8 cellular contexts compared by ENCODE assay signal in the genomic region with DNA sequence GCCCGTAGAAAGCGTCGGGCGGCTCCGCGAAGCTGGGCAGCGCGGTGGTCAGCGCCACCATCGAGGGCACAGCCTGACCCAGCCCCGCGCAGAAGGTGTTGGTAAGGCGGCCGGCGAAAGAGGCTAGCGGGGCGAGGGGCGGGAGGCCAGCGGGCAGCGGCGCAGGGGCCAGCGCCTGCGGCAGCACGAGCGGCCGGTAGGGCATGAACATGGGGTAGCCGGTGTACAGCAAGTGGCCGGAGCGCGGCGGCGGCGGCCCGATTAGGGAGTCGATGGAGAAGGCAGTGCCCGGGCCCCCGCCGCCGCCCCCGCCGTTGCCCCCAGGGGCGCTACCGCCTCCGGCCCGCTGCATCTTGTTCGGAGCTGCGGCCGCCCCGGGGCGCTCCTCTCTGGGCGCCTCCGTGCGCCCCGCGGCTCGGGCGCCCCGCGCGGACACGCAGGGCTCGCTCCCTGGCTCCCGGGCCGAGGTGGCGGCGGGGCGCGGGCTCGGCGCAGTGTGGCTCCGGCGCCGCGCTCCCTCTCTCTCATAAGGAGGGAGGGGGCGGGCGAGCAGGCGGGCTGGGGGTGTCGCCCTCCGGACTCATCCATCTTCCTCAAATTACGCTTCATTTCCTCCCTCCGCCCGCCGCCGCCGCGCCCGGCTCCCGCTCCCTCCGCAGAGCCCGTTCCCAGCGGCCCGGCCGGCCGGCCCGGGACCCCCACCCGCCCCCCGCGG. TPM values are rescaled to one million over a fixed set of nuclear protein-coding genes. Genes with fewer than 3 reads are reported as not detected.
DNase-seq lines count a peak whose midpoint lies in the region; ATAC-seq, FAIRE-seq and TF ChIP-seq lines count a peak whose summit lies in the region.

A gene (minus strand): TSS at position 498 of the 715 bp plus-strand sequence. CDS start 146 bp downstream, at position 352.

- H2BK120ac ChIP-seq in H1 (replicated peaks; ENCODE audit: low read depth, low read length): no peak within 1 kb of the TSS

- no peaks in the 10 kb centered on the region for H3K9me3 Mint-ChIP-seq in naive thymus-derived CD4-positive, alpha-beta T cell

- no peak within 1 kb of the TSS for H2BK20ac ChIP-seq in H1 (ENCODE audit: low read length)

- intact Hi-C loops in naive thymus-derived CD4-positive, alpha-beta T cell (cut with micrococcal nuclease): loop anchor here in 1 of 2 donors (5.0 kb wide), 1 partner anchor 135 kb away; no protein-coding TSS in a partner anchor

- no peak within 1 kb of the TSS for H3K56ac ChIP-seq in H1 (replicated peaks; ENCODE audit: insufficient read length, low read depth, low read length)

- peaks cover 43 to 75% (median 59%) of the 10 kb centered on the region in 4 experiments for H3K27me3 ChIP-seq in H1 (replicated peaks in 1 of 4; ENCODE audit: control insufficient read depth in 3 of 4, extremely low read depth in 1 of 4, insufficient read depth in 3 of 4, low read length in 3 of 4)
- H3K27me3 ChIP-seq in naive thymus-derived CD4-positive, alpha-beta T cell (ENCODE audit: control insufficient read depth in 2 of 2, insufficient read depth in 2 of 2, low read length in 2 of 2): peaks cover 9 to 14% of the 10 kb centered on the region in 2 donors

- CTCF ChIA-PET in RWPE1 (lab: Yijun Ruan, JAX) (interaction anchor here (0.5 to 0.7 kb wide), 2 partner anchors 144 to 287 kb away, joined by 3 to 4 read pairs; no protein-coding TSS in a partner anchor), H1 (lab: Charles Lee; ENCODE audit: partially characterized antibody) (interaction anchor here (0.6 to 8.3 kb wide), 18 partner anchors 9 to 204 kb away, joined by 3 to 75 read pairs (median 5); no protein-coding TSS in a partner anchor)
- CTCF ChIA-PET in naive thymus-derived CD4-positive, alpha-beta T cell (lab: Charles Lee): interaction anchor here (1.3 kb wide), 1 partner anchor 10 kb away, joined by 5 read pairs; no protein-coding TSS in a partner anchor

- no peaks in the 10 kb centered on the region for H3K79me2 ChIP-seq in H1 (ENCODE audit: control insufficient read depth in 1 of 2, insufficient read depth in 2 of 2, low read length in 2 of 2)

- no peak within 1 kb of the TSS for H2BK5ac ChIP-seq in H1 (ENCODE audit: low read depth, low read length)

- H3K27me3 Mint-ChIP-seq in naive thymus-derived CD4-positive, alpha-beta T cell: peaks cover 29 to 41% (median 35%) of the 10 kb centered on the region in 5 donors

- H3K9ac ChIP-seq in H1 (replicated peaks in 1 of 4; ENCODE audit: extremely low read depth in 1 of 4, low read depth in 3 of 4, low read length in 3 of 4): peak within 1 kb of the TSS in 1 of 4 experiments; percentile 44; a peak in 1 of 7 replicates

- H3K4me1 Mint-ChIP-seq in naive thymus-derived CD4-positive, alpha-beta T cell: peaks cover 7 to 16% (median 10%) of the 10 kb centered on the region in 7 donors

- H2AFZ ChIP-seq in H1 (ENCODE audit: low read length): no peak within 1 kb of the TSS

- DNase-seq in GM20000 (ENCODE audit: low spot score): peak; percentile 56
- DNase-seq in RWPE1 (ENCODE audit: low spot score): no peak
- DNase-seq in H1 (ENCODE audit: low read depth in 1 of 2, low spot score in 2 of 2): peak in 1 of 2 experiments; percentile 63
- no peak for DNase-seq in naive thymus-derived CD4-positive, alpha-beta T cell
- DNase-seq in RCC 7860 (ENCODE audit: low spot score): no peak
- no peak for DNase-seq in A172 (ENCODE audit: low spot score)
- no peak for DNase-seq in NCI-H128 (lab: John Stamatoyannopoulos, UW; ENCODE audit: unreplicated experiment)

- H3K27ac Mint-ChIP-seq in naive thymus-derived CD4-positive, alpha-beta T cell: peak within 1 kb of the TSS in 1 of 9 donors; percentile 34

- H3K27ac ChIP-seq in RWPE1 (no peak within 1 kb of the TSS), H1 (ENCODE audit: low read depth, low read length) (no peak within 1 kb of the TSS)
- no peak within 1 kb of the TSS for H3K27ac ChIP-seq in naive thymus-derived CD4-positive, alpha-beta T cell (ENCODE audit: low read depth, low read length)

- POLR2A ChIA-PET in RWPE1 (lab: Yijun Ruan, JAX; ENCODE audit: low non-redundant PET): no interaction called here
- POLR2A ChIA-PET in H1 (lab: Charles Lee; ENCODE audit: partially characterized antibody): interaction anchor here (0.9 to 1.4 kb wide), 2 partner anchors 8 to 66 kb away, joined by 3 read pairs; no protein-coding TSS in a partner anchor
- POLR2A ChIA-PET in naive thymus-derived CD4-positive, alpha-beta T cell (lab: Charles Lee): no interaction called here

- H3K9me3 ChIP-seq in H1 (ENCODE audit: insufficient read depth in 2 of 2, low read depth in 1 of 2, low read length in 1 of 2): no peaks in the 10 kb centered on the region
- no peaks in the 10 kb centered on the region for H3K9me3 ChIP-seq in naive thymus-derived CD4-positive, alpha-beta T cell (ENCODE audit: control insufficient read depth in 2 of 3, low read length in 3 of 3)

- H4K8ac ChIP-seq in H1 (ENCODE audit: extremely low read depth, insufficient read depth, low read length): no peak within 1 kb of the TSS

- peaks cover 2% of the 10 kb centered on the region in 2 experiments for H4K20me1 ChIP-seq in H1 (replicated peaks in 1 of 2; ENCODE audit: control insufficient read depth in 1 of 2, insufficient read depth in 2 of 2, low read length in 2 of 2)

- 2% methylated on average over 39 of the region's 98 CpGs; no CpG with 5 or more reads in 1 of the 2 experiments for WGBS in H1 (ENCODE audit: extremely low coverage in 1 of 2, insufficient coverage in 1 of 2, insufficient read length in 1 of 2, insufficient replicate concordance in 2 of 2, low coverage in 1 of 2, low lambda C conversion rate in 2 of 2, missing lambda C conversion rate in 1 of 2), 2 experiments

- ATAC-seq in naive thymus-derived CD4-positive, alpha-beta T cell: peak; percentile 62
- ATAC-seq in HG03354 (IDR thresholded peaks at IDR 0.05; ENCODE audit: poor library complexity, severe bottlenecking, unreplicated experiment): no peak

- H2BK15ac ChIP-seq in H1 (ENCODE audit: low read length): no peak within 1 kb of the TSS

- peaks cover 4% of the 10 kb centered on the region; the same call in 1 of the 2 replicates for H3K23me2 ChIP-seq in H1 (ENCODE audit: low read depth, low read length)

- H3K36me3 Mint-ChIP-seq in naive thymus-derived CD4-positive, alpha-beta T cell: no peaks in the 10 kb centered on the region

- TF ChIP-seq EP300 in H1 (IDR thresholded peaks at IDR 0.05; ENCODE audit: borderline replicate concordance in 1 of 2, low read depth in 2 of 2, low read length in 2 of 2): no peak

- peak within 1 kb of the TSS; percentile 35 to 69 (median 42) for H3K4me3 ChIP-seq in H1 (ENCODE audit: extremely low read depth in 1 of 4, insufficient read depth in 2 of 4, low read depth in 3 of 4, low read length in 4 of 4)
- peak within 1 kb of the TSS; percentile 31 for H3K4me3 ChIP-seq in naive thymus-derived CD4-positive, alpha-beta T cell (ENCODE audit: low read length)

- 0 out of 2 replicates have a peak within 1 kb of the TSS, but pooled peaks have one; percentile 6 for H3K18ac ChIP-seq in H1 (ENCODE audit: extremely low read depth, low read length)

- H2BK12ac ChIP-seq in H1 (ENCODE audit: low read depth, low read length): no peak within 1 kb of the TSS

- no peak for TF ChIP-seq POLR2A in H1 (IDR thresholded peaks at IDR 0.05; ENCODE audit: control extremely low read depth in 1 of 2, low read depth in 2 of 2, low read length in 2 of 2)

- no peak within 1 kb of the TSS for H3K14ac ChIP-seq in H1 (ENCODE audit: insufficient read length)

- H3K4me2 ChIP-seq in H1 (ENCODE audit: insufficient read depth in 1 of 2, low read depth in 2 of 2, low read length in 2 of 2): peak within 1 kb of the TSS; percentile 63 to 84

- H3K4me3 Mint-ChIP-seq in naive thymus-derived CD4-positive, alpha-beta T cell: peak within 1 kb of the TSS; percentile 65 to 92 (median 79)

- FAIRE-seq in H1 (lab: Jason Lieb, UNC) (no peak), RCC 7860 (lab: Jason Lieb, UNC) (no peak)

- no peak within 1 kb of the TSS for H4K5ac ChIP-seq in H1 (ENCODE audit: insufficient read length, low read depth, low read length)

- TF ChIP-seq RAD21 in H1 (IDR thresholded peaks at IDR 0.05 in 1 of 2, conservative IDR thresholded peaks at IDR 0.05 in 1 of 2; ENCODE audit: low read depth in 2 of 2, low read length in 2 of 2): no peak

- no peak within 1 kb of the TSS for H3K23ac ChIP-seq in H1 (ENCODE audit: insufficient read length)

- H4K91ac ChIP-seq in H1 (replicated peaks; ENCODE audit: insufficient read length, low read length): no peak within 1 kb of the TSS

- no peak within 1 kb of the TSS for H2AK5ac ChIP-seq in H1 (ENCODE audit: low read depth, low read length)

- peaks cover 0 to 3% (median under 1%) of the 10 kb centered on the region in 4 experiments; a peak in 2 of 7 replicates for H3K4me1 ChIP-seq in H1 (replicated peaks in 1 of 4; ENCODE audit: control insufficient read depth in 3 of 4, insufficient read depth in 4 of 4, low read length in 3 of 4)
- peaks cover 0 to 3% of the 10 kb centered on the region in 2 donors for H3K4me1 ChIP-seq in naive thymus-derived CD4-positive, alpha-beta T cell (ENCODE audit: control insufficient read depth in 2 of 2, insufficient read depth in 2 of 2, low read length in 2 of 2)

- TF ChIP-seq CTCF in GM20000 (IDR thresholded peaks at IDR 0.05; ENCODE audit: extremely low read depth, missing control alignments) (no peak), RWPE1 (conservative IDR thresholded peaks at IDR 0.05; ENCODE audit: low read depth) (peak; percentile 21; the same call in 1 of the 2 replicates), H1 (IDR thresholded peaks at IDR 0.05; ENCODE audit: control extremely low read depth in 1 of 3, insufficient read depth in 1 of 3, low read depth in 1 of 3, low read length in 3 of 3) (peak in 2 of 3 experiments; percentile 1; a peak in 2 of 4 replicates)

- H3K4ac ChIP-seq in H1 (replicated peaks; ENCODE audit: insufficient read length, low read depth, low read length): no peak within 1 kb of the TSS

- no peaks in the 10 kb centered on the region; a peak in 1 of 8 replicates for H3K36me3 ChIP-seq in H1 (ENCODE audit: control insufficient read depth in 2 of 4, insufficient read depth in 4 of 4, low read length in 3 of 4)
- H3K36me3 ChIP-seq in naive thymus-derived CD4-positive, alpha-beta T cell (ENCODE audit: control insufficient read depth in 2 of 3, insufficient read depth in 3 of 3, low read length in 3 of 3): no peaks in the 10 kb centered on the region

- H3K79me1 ChIP-seq in H1 (ENCODE audit: low read depth, low read length): no peaks in the 10 kb centered on the region

RNA-seq across cellular contexts. Expression of the gene that starts here (rescaled TPM):
- not detected in 2 replicates for total RNA-seq in H1 (2021; fragmentation: NEBNext Ultra II Directional; extraction: Animal tissue kit (Norgen Biotek cat#: 25700))
- not detected in 2 replicates for polyA plus RNA-seq in H1 (2011; rRNA removed)
- polyA plus RNA-seq in H1 (2011; cell fraction: cytosol; rRNA removed): 0.06 TPM
- 0.20 TPM for polyA plus RNA-seq in H1 (2011; cell fraction: nucleus; rRNA removed)
- polyA plus RNA-seq in H1 (2012, experiment 1 of 2): 0.23 to 0.32 TPM in 2 of 4 replicates, not detected in the others
- polyA plus RNA-seq in H1 (2012, experiment 2 of 2): not detected
- polyA plus RNA-seq in H1 (2013, experiment 1 of 2): not detected
- polyA plus RNA-seq in H1 (2013, experiment 2 of 2): 0.09 TPM
- polyA minus RNA-seq in H1 (2011; rRNA and poly(A)+ RNA removed): not detected in 2 replicates
- polyA minus RNA-seq in H1 (2011; cell fraction: cytosol; rRNA and poly(A)+ RNA removed): not detected
- 1.00 TPM for polyA minus RNA-seq in H1 (2011; cell fraction: nucleus; rRNA and poly(A)+ RNA removed)
- total RNA-seq in naive thymus-derived CD4-positive, alpha-beta T cell: not detected
- not detected for polyA plus RNA-seq in naive thymus-derived CD4-positive, alpha-beta T cell
- total RNA-seq in A172 (2014; rRNA removed; shearing (Covaris generic)): 0.41 TPM in 1 of 2 replicates, not detected in the other

Comparison
In these comparisons a context has a peak if more than half of its experiments do, and no peak if none do; other contexts are left out.
1. Peak in ATAC-seq and H3K4me3 ChIP-seq in naive thymus-derived CD4-positive, alpha-beta T cell; RNA of the gene not detected or under 1 TPM.